ENCODE assay signal across 8 cellular contexts in genomic region chr6:144344651-144345050, GRCh38. TPM values are rescaled to one million over a fixed set of nuclear protein-coding genes. Genes with fewer than 3 reads are reported as not detected.
A peak's percentile ranks its signal among the peaks of the same experiment; 100 is the strongest.
DNase-seq lines count a peak whose midpoint lies in the region; ATAC-seq and TF ChIP-seq lines count a peak whose summit lies in the region.

No MANE protein-coding gene starts in this region.

- no peaks in the 10 kb centered on the region for H3K27me3 Mint-ChIP-seq in dendritic cell treated with granulocyte-macrophage colony-stimulating factor and Interleukin-4, amounts not matched to agents 40 ng/mL and 50 ng/mL, for 4 days

- BruUV-seq in A673 (replicated peaks; lab: Mats Ljungman, UMichigan), result no TSS peak

- H3K4me3 Mint-ChIP-seq in dendritic cell treated with granulocyte-macrophage colony-stimulating factor and Interleukin-4, amounts not matched to agents 40 ng/mL and 50 ng/mL, for 4 days, result no peak overlapping the region

- POLR2A ChIA-PET in A673 (lab: Charles Lee; ENCODE audit: low non-redundant PET), result interaction anchor here (1.0 kb wide), 1 partner anchor 18 kb away, joined by 3 read pairs; no protein-coding TSS in a partner anchor

- H3K36me3 Mint-ChIP-seq in dendritic cell treated with granulocyte-macrophage colony-stimulating factor and Interleukin-4, amounts not matched to agents 40 ng/mL and 50 ng/mL, for 4 days (ENCODE audit: low read depth), result peaks cover 8% of the 10 kb centered on the region

- intact Hi-C loops in A673 (cut with micrococcal nuclease; ENCODE audit: unreplicated experiment), result loop anchor here (5.0 to 10.0 kb wide), 3 partner anchors 57 to 240 kb away; partner anchors contain the start of gene UTRN
- intact Hi-C loops in dendritic cell treated with granulocyte-macrophage colony-stimulating factor and Interleukin-4, amounts not matched to agents 40 ng/mL and 50 ng/mL, for 4 days (cut with micrococcal nuclease), result loop anchor here (5.0 kb wide), 1 partner anchor 57 kb away; the partner anchor contains the start of gene UTRN

- H3K36me3 ChIP-seq in A673 (ENCODE audit: insufficient read depth, low read length, poor library complexity, severe bottlenecking) (no peaks in the 10 kb centered on the region), urinary bladder (ENCODE audit: insufficient read depth) (no peaks in the 10 kb centered on the region)

- TF ChIP-seq CTCF in A673 (conservative IDR thresholded peaks at IDR 0.05; ENCODE audit: low read depth, low read length), result no peak

- no peaks in the 10 kb centered on the region for H3K9me3 Mint-ChIP-seq in dendritic cell treated with granulocyte-macrophage colony-stimulating factor and Interleukin-4, amounts not matched to agents 40 ng/mL and 50 ng/mL, for 4 days

- H3K9me3 ChIP-seq in A673 (ENCODE audit: low read depth, low read length, poor library complexity, severe bottlenecking), result no peaks in the 10 kb centered on the region

- no peak for DNase-seq in A673 (ENCODE audit: low spot score)
- DNase-seq in NCI-H510A (lab: John Stamatoyannopoulos, UW), result no peak
- no peak for DNase-seq in NCI-H2029 (lab: John Stamatoyannopoulos, UW)
- no peak for DNase-seq in KBM-7

- 82% methylated on average over 5 of the region's 5 CpGs for WGBS in urinary bladder

- no peaks in the 10 kb centered on the region for H3K27me3 ChIP-seq in A673 (replicated peaks; ENCODE audit: insufficient read depth, low read depth, low read length, poor library complexity)

- H3K4me3 ChIP-seq in A673 (ENCODE audit: low read depth, low read length, poor library complexity, severe bottlenecking) (peak overlapping the region; percentile 16), urinary bladder (ENCODE audit: low read depth, low read length) (peak overlapping the region; percentile 2)

- CTCF ChIA-PET in A673 (lab: Charles Lee), result no interaction called here

- in situ Hi-C loops in KBM-7 (cut with MboI; ENCODE audit: low pct_unique_long_range_greater_than_20kb, low sequenced_read_pairs), result no loop called here

- H3K27ac Mint-ChIP-seq in dendritic cell treated with granulocyte-macrophage colony-stimulating factor and Interleukin-4, amounts not matched to agents 40 ng/mL and 50 ng/mL, for 4 days, result peak overlapping the region; percentile 76

- peaks cover 85% of the 10 kb centered on the region for H3K4me1 Mint-ChIP-seq in dendritic cell treated with granulocyte-macrophage colony-stimulating factor and Interleukin-4, amounts not matched to agents 40 ng/mL and 50 ng/mL, for 4 days (ENCODE audit: low read depth)

- peaks cover 65% of the 10 kb centered on the region for H3K4me1 ChIP-seq in A673 (ENCODE audit: insufficient read depth, low read length, poor library complexity, severe bottlenecking)
- H3K4me1 ChIP-seq in urinary bladder (ENCODE audit: insufficient read depth), result peaks cover 1% of the 10 kb centered on the region

- ATAC-seq in GM19372 (IDR thresholded peaks at IDR 0.05; ENCODE audit: low read depth, unreplicated experiment) (peak; percentile 50), HG03432 (IDR thresholded peaks at IDR 0.05; ENCODE audit: unreplicated experiment) (peak; percentile 43)

- H3K27ac ChIP-seq in A673 (ENCODE audit: low read depth, low read length, poor library complexity, severe bottlenecking), result peak overlapping the region; percentile 72
- H3K27ac ChIP-seq in urinary bladder (ENCODE audit: low read depth), result no peak overlapping the region

RNA-seq across cellular contexts. Expression of gene UTRN, which starts 59.5 kb away (rescaled TPM):
- total RNA-seq in A673 (2021) (75.2 and 82.8 TPM in 2 replicates), urinary bladder (256 TPM)
- polyA plus RNA-seq in urinary bladder, result 43.7 TPM
